Comparison of ENCODE assay signal across 30 cellular contexts in the genomic region with DNA sequence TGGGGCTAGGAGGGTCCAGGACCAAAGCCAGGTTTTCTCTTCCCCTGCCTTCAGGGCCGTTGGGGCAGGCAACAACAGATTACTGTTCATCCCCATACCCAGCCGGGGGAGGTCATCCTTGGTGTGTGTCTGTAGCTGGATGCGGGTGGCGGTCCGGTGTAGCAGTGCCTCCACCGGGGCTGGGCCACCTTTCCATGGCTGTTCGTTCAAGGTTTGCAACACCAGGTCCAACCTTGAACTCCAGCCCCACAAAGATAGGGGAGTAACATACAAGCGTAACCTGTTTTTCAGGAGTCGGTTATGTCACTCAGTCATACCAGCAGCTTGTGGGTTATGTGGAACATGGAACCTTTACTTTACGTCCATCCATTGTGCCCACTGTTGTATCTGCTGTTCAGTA. TPM values are rescaled to one million over a fixed set of nuclear protein-coding genes. Genes with fewer than 3 reads are reported as not detected.
DNase-seq lines count a peak whose midpoint lies in the region; ATAC-seq, FAIRE-seq and TF ChIP-seq lines count a peak whose summit lies in the region.
"Had no signal": no experiment of that assay in that cellular context is flagged by ENCODE, and none has a peak within 500 bp of the region (broad histone marks: within the 10 kb centered on the region; RNA-seq: fewer than 3 reads in every experiment).

No MANE protein-coding gene starts in this region.

- H3K27me3 ChIP-seq in bronchial epithelial cell (ENCODE audit: control insufficient read depth, insufficient read depth, low read length) (no peaks in the 10 kb centered on the region), lung (ENCODE audit: control insufficient read depth, insufficient read depth) (no peaks in the 10 kb centered on the region), trophoblast cell (ENCODE audit: insufficient read depth, low read length) (no peaks in the 10 kb centered on the region)
- H3K27me3 ChIP-seq: BE2C, BLaER1 had no signal

- intact Hi-C loops in activated naive CD4-positive, alpha-beta T cell treated with anti-CD3 and anti-CD28 coated beads for 36 hours (cut with micrococcal nuclease): no loop called here

- H4K91ac ChIP-seq in trophoblast cell (ENCODE audit: low read depth, low read length): no peak overlapping the region

- H2AK5ac ChIP-seq in trophoblast cell (ENCODE audit: low read length): no peak overlapping the region

- H3K4me3 ChIP-seq in bronchial epithelial cell (ENCODE audit: low read depth, low read length) (no peak overlapping the region), epithelial cell of esophagus (ENCODE audit: low read length) (no peak overlapping the region), lung (peak overlapping the region; percentile 5), trophoblast cell (ENCODE audit: low read depth, low read length) (no peak overlapping the region)
- H3K4me3 ChIP-seq: BLaER1, GM12878 had no signal

- no peak overlapping the region for H2BK12ac ChIP-seq in trophoblast cell (ENCODE audit: low read length)

- H3K4me3 Mint-ChIP-seq in activated naive CD4-positive, alpha-beta T cell treated with anti-CD3 and anti-CD28 coated beads for 36 hours: no peak overlapping the region
- H3K4me3 Mint-ChIP-seq: CD14-positive monocyte; CD4-positive, alpha-beta memory T cell; CD4-positive, CD25-positive, alpha-beta regulatory T cell; CD8-positive, alpha-beta memory T cell had no signal

- peak; percentile 32 for FAIRE-seq in bronchial epithelial cell (lab: Jason Lieb, UNC)
- FAIRE-seq: A204.1, GM12878, GM12892, GM18507, GM19239 had no signal

- no peak overlapping the region for H2AFZ ChIP-seq in trophoblast cell (ENCODE audit: insufficient read depth, low read length, poor library complexity)

- no peak overlapping the region for H4K12ac ChIP-seq in trophoblast cell (ENCODE audit: low read depth, low read length)

- no peaks in the 10 kb centered on the region for H3K27me3 Mint-ChIP-seq in activated naive CD4-positive, alpha-beta T cell treated with anti-CD3 and anti-CD28 coated beads for 36 hours (ENCODE audit: low read depth)
- H3K27me3 Mint-ChIP-seq: CD4-positive, alpha-beta memory T cell had no signal

- H3K4me1 Mint-ChIP-seq in activated naive CD4-positive, alpha-beta T cell treated with anti-CD3 and anti-CD28 coated beads for 36 hours (ENCODE audit: low read depth): no peaks in the 10 kb centered on the region
- H3K4me1 Mint-ChIP-seq: CD4-positive, alpha-beta memory T cell; CD4-positive, CD25-positive, alpha-beta regulatory T cell; CD8-positive, alpha-beta memory T cell had no signal

- H3K27ac ChIP-seq in lung (ENCODE audit: low read depth in 1 of 2, low read length in 1 of 2) (no peak overlapping the region), trophoblast cell (ENCODE audit: low read depth, low read length) (no peak overlapping the region)
- H3K27ac ChIP-seq: BLaER1 had no signal

- H3K9me3 Mint-ChIP-seq in activated naive CD4-positive, alpha-beta T cell treated with anti-CD3 and anti-CD28 coated beads for 36 hours: no peaks in the 10 kb centered on the region
- H3K9me3 Mint-ChIP-seq: CD4-positive, alpha-beta memory T cell; CD8-positive, alpha-beta memory T cell had no signal

- H2BK5ac ChIP-seq in trophoblast cell (ENCODE audit: low read depth, low read length, poor library complexity): no peak overlapping the region

- peaks cover 0 to 4% of the 10 kb centered on the region in 2 donors for H3K9me3 ChIP-seq in lung (ENCODE audit: control insufficient read depth in 2 of 2, insufficient read depth in 1 of 2, low read length in 1 of 2)
- H3K9me3 ChIP-seq in trophoblast cell (ENCODE audit: insufficient read depth, low read depth, low read length): peaks cover 3% of the 10 kb centered on the region
- H3K9me3 ChIP-seq: BE2C, BLaER1 had no signal

- no peak overlapping the region for H3K14ac ChIP-seq in trophoblast cell (ENCODE audit: low read length)

- H3K4ac ChIP-seq in trophoblast cell (ENCODE audit: low read depth, low read length): no peak overlapping the region

- H3K27ac Mint-ChIP-seq in activated naive CD4-positive, alpha-beta T cell treated with anti-CD3 and anti-CD28 coated beads for 36 hours: no peak overlapping the region
- H3K27ac Mint-ChIP-seq: CD14-positive monocyte; CD4-positive, alpha-beta memory T cell; CD4-positive, CD25-positive, alpha-beta regulatory T cell had no signal

- no peaks in the 10 kb centered on the region for H3K36me3 Mint-ChIP-seq in activated naive CD4-positive, alpha-beta T cell treated with anti-CD3 and anti-CD28 coated beads for 36 hours (ENCODE audit: low read depth)
- H3K36me3 Mint-ChIP-seq: CD14-positive monocyte; CD4-positive, alpha-beta memory T cell had no signal

- DNase-seq in bronchial epithelial cell (ENCODE audit: low read depth) (no peak), epithelial cell of esophagus (ENCODE audit: low read depth) (peak; percentile 14), lung (ENCODE audit: low spot score) (no peak), trophoblast cell (peak; percentile 94 to 96), NCI-H1930 (lab: John Stamatoyannopoulos, UW) (no peak), islet precursor cell (no peak)
- no peak for DNase-seq in activated naive CD4-positive, alpha-beta T cell treated with anti-CD3 and anti-CD28 coated beads for 36 hours
- DNase-seq: 8988T; ACHN; BE2C; C1 segment of cervical spinal cord; CD4-positive, alpha-beta memory T cell; CD4-positive, CD25-positive, alpha-beta regulatory T cell; CD8-positive, alpha-beta memory T cell; COR-L47; DMS 273 treated with DMSO at 0.1 percent for 48 hours; DMS153; DMS53; DMS79; DND-41; EL; GDM1 had no signal

- TF ChIP-seq CTCF in bronchial epithelial cell (IDR thresholded peaks at IDR 0.05; ENCODE audit: insufficient read depth, low read length, severe bottlenecking): no peak
- TF ChIP-seq CTCF in epithelial cell of esophagus (IDR thresholded peaks at IDR 0.05; ENCODE audit: insufficient read depth, low read depth, low read length, missing control alignments): no peak
- no peak for TF ChIP-seq CTCF in lung (IDR thresholded peaks at IDR 0.05; ENCODE audit: control extremely low read depth, extremely low read depth)

- no peak overlapping the region for H3K4me2 ChIP-seq in trophoblast cell (ENCODE audit: low read length)
- H3K4me2 ChIP-seq: BLaER1 had no signal

- WGBS in lung, 2 donors: 94 to 95% methylated on average over 10 of the region's 10 CpGs
- no CpG with 5 or more reads among the region's 10 CpGs for WGBS in trophoblast cell (ENCODE audit: extremely low coverage, insufficient coverage, insufficient read length)

- CTCF ChIA-PET in activated naive CD4-positive, alpha-beta T cell treated with anti-CD3 and anti-CD28 coated beads for 36 hours (lab: Charles Lee): no interaction called here

- no peak overlapping the region for H3K18ac ChIP-seq in trophoblast cell (ENCODE audit: low read length)

- no peak overlapping the region for H2BK120ac ChIP-seq in trophoblast cell (ENCODE audit: insufficient read depth, low read length, poor library complexity)

- no peaks in the 10 kb centered on the region for H3K79me2 ChIP-seq in trophoblast cell (ENCODE audit: control insufficient read depth, insufficient read depth, low read length, poor library complexity)

- H4K8ac ChIP-seq in trophoblast cell (ENCODE audit: low read depth, low read length): no peak overlapping the region

- no peak overlapping the region for H3K23ac ChIP-seq in trophoblast cell (ENCODE audit: low read length)

- H3K9ac ChIP-seq in trophoblast cell (ENCODE audit: low read length): no peak overlapping the region
- H3K9ac ChIP-seq: BLaER1 had no signal

- H3K4me1 ChIP-seq in lung (ENCODE audit: control insufficient read depth in 2 of 2, insufficient read depth in 2 of 2, low read length in 2 of 2) (peaks cover 0 to 8% of the 10 kb centered on the region in 2 donors), trophoblast cell (ENCODE audit: control insufficient read depth in 1 of 2, insufficient read depth in 2 of 2, low read length in 2 of 2) (peaks cover 0 to 4% of the 10 kb centered on the region in 2 experiments)
- H3K4me1 ChIP-seq: BE2C, BLaER1 had no signal

- no peaks in the 10 kb centered on the region for H3K79me1 ChIP-seq in trophoblast cell (ENCODE audit: low read length)

- ATAC-seq in lung (ENCODE audit: insufficient read depth, low FRiP score) (no peak), GM18858 (IDR thresholded peaks at IDR 0.05; ENCODE audit: unreplicated experiment) (no peak)
- ATAC-seq: GM12878 had no signal

- H3K36me3 ChIP-seq in bronchial epithelial cell (ENCODE audit: control insufficient read depth, insufficient read depth, low read length) (no peaks in the 10 kb centered on the region), lung (ENCODE audit: control insufficient read depth in 2 of 2, insufficient read depth in 2 of 2, low read length in 2 of 2) (no peaks in the 10 kb centered on the region), trophoblast cell (ENCODE audit: control insufficient read depth in 1 of 2, insufficient read depth in 2 of 2, low read length in 2 of 2) (no peaks in the 10 kb centered on the region)
- H3K36me3 ChIP-seq: BE2C, BLaER1 had no signal

RNA-seq across cellular contexts. Expression of gene FAM120A, which starts 58.5 kb away (rescaled TPM):
- total RNA-seq in bronchial epithelial cell (69.0 and 100 TPM in 2 replicates), lung (100 to 1,000 TPM; 110 to 134 TPM)
- 10 to 100 TPM; 44.9 to 72.1 TPM for polyA plus RNA-seq in lung
- 74.8 and 75.7 TPM in 2 replicates for polyA plus RNA-seq in trophoblast cell (2013)
- 100 to 1,000 TPM; 112 to 116 TPM for total RNA-seq in activated naive CD4-positive, alpha-beta T cell treated with anti-CD3 and anti-CD28 coated beads for 36 hours

Comparison
In these comparisons a context has a peak if more than half of its experiments do, and no peak if none do; other contexts are left out.
1. DNase-seq: peak in epithelial cell of esophagus (single experiment) and trophoblast cell (2 of 2); none in bronchial epithelial cell (single experiment), lung (single experiment), NCI-H1930 (0 of 2), activated naive CD4-positive, alpha-beta T cell treated with anti-CD3 and anti-CD28 coated beads for 36 hours (single experiment) and islet precursor cell (single experiment).